Comparison of ENCODE assay signal across 11 cellular contexts in the genomic region with DNA sequence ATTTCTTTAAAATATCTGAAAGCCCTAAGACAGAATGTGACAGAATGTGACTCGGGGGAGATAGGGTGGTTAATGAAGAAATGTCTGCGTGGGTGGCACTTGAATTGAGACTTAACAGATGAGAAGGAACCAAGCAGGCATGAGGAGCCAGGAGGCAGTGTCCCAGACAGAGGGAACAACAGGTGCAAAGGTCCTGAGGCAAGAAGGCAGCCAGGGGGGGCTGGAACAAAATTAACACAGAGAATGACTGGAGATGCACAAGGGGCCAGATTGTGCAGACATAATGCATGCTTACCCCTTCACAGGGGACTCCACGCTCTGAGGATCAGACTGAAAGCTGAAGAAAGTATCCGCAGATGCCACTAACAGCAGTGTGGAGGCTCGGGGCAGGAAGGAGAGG. TPM values are rescaled to one million over a fixed set of nuclear protein-coding genes. Genes with fewer than 3 reads are reported as not detected.
DNase-seq lines count a peak whose midpoint lies in the region; ATAC-seq and TF ChIP-seq lines count a peak whose summit lies in the region.
"Had no signal": no experiment of that assay in that cellular context is flagged by ENCODE, and none has a peak within 500 bp of the region (broad histone marks: within the 10 kb centered on the region; RNA-seq: fewer than 3 reads in every experiment).

No MANE protein-coding gene starts in this region.

- no peaks in the 10 kb centered on the region for H3K27me3 Mint-ChIP-seq in activated naive CD8-positive, alpha-beta T cell treated with anti-CD3 and anti-CD28 coated beads for 36 hours
- H3K27me3 Mint-ChIP-seq in type B pancreatic cell, result peaks cover 7% of the 10 kb centered on the region

- intact Hi-C loops in heart left ventricle (cut with DNase I) (loop anchor here in 1 of 10 donors (2.0 kb wide), 1 partner anchor 37 kb away; no protein-coding TSS in a partner anchor), right lobe of liver (cut with DNase I) (no loop called here)

- peaks cover 3% of the 10 kb centered on the region for H3K9me3 Mint-ChIP-seq in activated naive CD8-positive, alpha-beta T cell treated with anti-CD3 and anti-CD28 coated beads for 36 hours
- no peaks in the 10 kb centered on the region for H3K9me3 Mint-ChIP-seq in type B pancreatic cell

- H3K9me3 ChIP-seq in cardiac muscle cell (ENCODE audit: low read depth) (no peaks in the 10 kb centered on the region), heart left ventricle (no peaks in the 10 kb centered on the region), right lobe of liver (no peaks in the 10 kb centered on the region)
- H3K9me3 ChIP-seq: sigmoid colon, testis had no signal

- no peak for ATAC-seq in heart left ventricle
- ATAC-seq in right lobe of liver, result no peak
- ATAC-seq in GM21423 (IDR thresholded peaks at IDR 0.05; ENCODE audit: unreplicated experiment), result no peak
- no peak for ATAC-seq in HG03460 (IDR thresholded peaks at IDR 0.05; ENCODE audit: unreplicated experiment)

- peak overlapping the region; percentile 73 for H3K27ac Mint-ChIP-seq in activated naive CD8-positive, alpha-beta T cell treated with anti-CD3 and anti-CD28 coated beads for 36 hours
- H3K27ac Mint-ChIP-seq in type B pancreatic cell, result peak overlapping the region; percentile 99

- H3K4me3 Mint-ChIP-seq in activated naive CD8-positive, alpha-beta T cell treated with anti-CD3 and anti-CD28 coated beads for 36 hours, result peak overlapping the region; percentile 97
- peak overlapping the region; percentile 100 for H3K4me3 Mint-ChIP-seq in type B pancreatic cell

- no peak for DNase-seq in cardiac muscle cell (ENCODE audit: low read depth in 1 of 2, low spot score in 1 of 2)
- DNase-seq in heart left ventricle, result no peak
- DNase-seq in activated naive CD8-positive, alpha-beta T cell treated with anti-CD3 and anti-CD28 coated beads for 36 hours, result no peak
- DNase-seq in right lobe of liver, result peak in 2 of 3 donors; percentile 2 to 11
- DNase-seq in type B pancreatic cell (ENCODE audit: extremely low spot score, unreplicated experiment), result no peak
- DNase-seq in medulla oblongata (ENCODE audit: extremely low spot score), result no peak
- DNase-seq: NCI-H1694 treated with DMSO at 0.1 percent for 48 hours, sigmoid colon, testis had no signal

- TF ChIP-seq CTCF in cardiac muscle cell (IDR thresholded peaks at IDR 0.05; ENCODE audit: low read depth, low read length) (no peak), heart left ventricle (IDR thresholded peaks at IDR 0.05) (no peak), right lobe of liver (IDR thresholded peaks at IDR 0.05) (no peak), type B pancreatic cell (conservative IDR thresholded peaks at IDR 0.05) (no peak)

- peaks cover 3% of the 10 kb centered on the region for H3K36me3 ChIP-seq in cardiac muscle cell
- peaks cover 0 to 48% (median 34%) of the 10 kb centered on the region in 9 donors for H3K36me3 ChIP-seq in heart left ventricle
- H3K36me3 ChIP-seq in right lobe of liver, result peaks cover 0 to 7% (median under 1%) of the 10 kb centered on the region in 4 donors

- H3K36me3 Mint-ChIP-seq in activated naive CD8-positive, alpha-beta T cell treated with anti-CD3 and anti-CD28 coated beads for 36 hours, result peaks cover 5% of the 10 kb centered on the region
- H3K36me3 Mint-ChIP-seq in type B pancreatic cell, result no peaks in the 10 kb centered on the region

- 86 to 90% (median 88%) methylated on average over 5 of the region's 5 CpGs for WGBS in heart left ventricle, 4 donors
- WGBS in right lobe of liver (ENCODE audit: insufficient coverage, low coverage, low lambda C conversion rate, missing lambda C conversion rate), result 61% methylated on average over 5 of the region's 5 CpGs

- no peak for TF ChIP-seq POLR2A in heart left ventricle (IDR thresholded peaks at IDR 0.05)
- TF ChIP-seq POLR2A in right lobe of liver (IDR thresholded peaks at IDR 0.05), result no peak

- H3K4me1 ChIP-seq in cardiac muscle cell (ENCODE audit: low read depth) (peaks cover 7% of the 10 kb centered on the region), heart left ventricle (peaks cover 9 to 57% (median 26%) of the 10 kb centered on the region in 12 donors), right lobe of liver (peaks cover 0 to 79% (median 28%) of the 10 kb centered on the region in 4 donors)

- H3K4me3 ChIP-seq in cardiac muscle cell (peak overlapping the region; percentile 72), heart left ventricle (peak overlapping the region in 5 of 12 donors; percentile 78 to 100 (median 92)), right lobe of liver (peak overlapping the region in 2 of 3 donors; percentile 72 to 96)
- H3K4me3 ChIP-seq: testis had no signal

- H3K27ac ChIP-seq in cardiac muscle cell (no peak overlapping the region), heart left ventricle (no peak overlapping the region), right lobe of liver (no peak overlapping the region)
- H3K27ac ChIP-seq: sigmoid colon, testis had no signal

- no peaks in the 10 kb centered on the region for H3K27me3 ChIP-seq in cardiac muscle cell
- H3K27me3 ChIP-seq in heart left ventricle, result no peaks in the 10 kb centered on the region
- no peaks in the 10 kb centered on the region for H3K27me3 ChIP-seq in right lobe of liver
- H3K27me3 ChIP-seq: sigmoid colon, testis had no signal

- peaks cover 33% of the 10 kb centered on the region for H3K4me1 Mint-ChIP-seq in activated naive CD8-positive, alpha-beta T cell treated with anti-CD3 and anti-CD28 coated beads for 36 hours
- peaks cover 27% of the 10 kb centered on the region for H3K4me1 Mint-ChIP-seq in type B pancreatic cell (ENCODE audit: unreplicated experiment)

RNA-seq across cellular contexts. Expression of a gene that starts 1.7 kb away (rescaled TPM):
- total RNA-seq in cardiac muscle cell, result 163 and 198 TPM in 2 replicates
- 213 and 261 TPM in 2 replicates for polyA plus RNA-seq in cardiac muscle cell
- 100 to 1,000 TPM in 3 of 9 donors, 10 to 100 TPM in 6; 50.2 to 155 (median 63.6) TPM for total RNA-seq in heart left ventricle
- 100 to 1,000 TPM in 1 of 2 donors, 10 to 100 TPM in 1; 43.3 to 313 TPM for polyA plus RNA-seq in heart left ventricle
- total RNA-seq in activated naive CD8-positive, alpha-beta T cell treated with anti-CD3 and anti-CD28 coated beads for 36 hours, result 10 to 100 TPM; 91.5 to 92.1 TPM
- total RNA-seq in right lobe of liver, result 100 to 1,000 TPM; 103 to 297 (median 160) TPM
- total RNA-seq in type B pancreatic cell (ENCODE audit: low replicate concordance), result 102 and 129 TPM in 2 replicates

RNA-seq across cellular contexts. Expression of a gene that starts 8.0 kb away (rescaled TPM):
- 68.1 and 139 TPM in 2 replicates for total RNA-seq in cardiac muscle cell
- 33.6 and 76.5 TPM in 2 replicates for polyA plus RNA-seq in cardiac muscle cell
- 10 to 100 TPM in 1 of 9 donors, 1 to 10 TPM in 8; 1.3 to 10.7 (median 2.9) TPM for total RNA-seq in heart left ventricle
- polyA plus RNA-seq in heart left ventricle, result 1 to 10 TPM; 3.7 to 4.9 TPM
- total RNA-seq in activated naive CD8-positive, alpha-beta T cell treated with anti-CD3 and anti-CD28 coated beads for 36 hours, result 10 to 100 TPM; 38.9 to 41.2 TPM
- total RNA-seq in right lobe of liver, result 10 to 100 TPM; 29.2 to 43.1 (median 35.2) TPM
- total RNA-seq in type B pancreatic cell (ENCODE audit: low replicate concordance), result 8.9 and 16.6 TPM in 2 replicates

RNA-seq across cellular contexts. Expression of a gene that starts 34.5 kb away (rescaled TPM):
- total RNA-seq in cardiac muscle cell (not detected in 2 replicates), heart left ventricle (not detected), right lobe of liver (1 to 10 TPM in 3 of 6 experiments, under 1 TPM in 2, not detected in 1; 0.12 to 5.3 (median 1.6) TPM), type B pancreatic cell (ENCODE audit: low replicate concordance) (0.12 and 0.22 TPM in 2 replicates)
- polyA plus RNA-seq in cardiac muscle cell (not detected in 2 replicates), heart left ventricle (not detected)
- total RNA-seq in activated naive CD8-positive, alpha-beta T cell treated with anti-CD3 and anti-CD28 coated beads for 36 hours, result not detected
- total RNA-seq: sigmoid colon had no signal

RNA-seq across cellular contexts. Expression of a gene that starts 38.1 kb away (rescaled TPM):
- 15.2 and 112 TPM in 2 replicates for total RNA-seq in cardiac muscle cell
- polyA plus RNA-seq in cardiac muscle cell, result 7.3 and 50.5 TPM in 2 replicates
- 1 to 10 TPM in 8 of 9 donors, under 1 TPM in 1; 0.52 to 9.1 (median 3.1) TPM for total RNA-seq in heart left ventricle
- 1 to 10 TPM; 1.3 to 2.5 TPM for polyA plus RNA-seq in heart left ventricle
- total RNA-seq in activated naive CD8-positive, alpha-beta T cell treated with anti-CD3 and anti-CD28 coated beads for 36 hours, result 10 to 100 TPM; 14.7 to 17.3 TPM
- 1 to 10 TPM; 2.2 to 6.2 (median 4.9) TPM for total RNA-seq in right lobe of liver
- 10.2 and 29.5 TPM in 2 replicates for total RNA-seq in type B pancreatic cell (ENCODE audit: low replicate concordance)

RNA-seq across cellular contexts. Expression of a gene that starts 46.2 kb away (rescaled TPM):
- total RNA-seq in cardiac muscle cell (86.0 and 156 TPM in 2 replicates), heart left ventricle (10 to 100 TPM; 30.3 to 80.6 (median 42.4) TPM), right lobe of liver (100 to 1,000 TPM in 2 of 6 experiments, 10 to 100 TPM in 4; 64.1 to 116 (median 84.4) TPM), type B pancreatic cell (ENCODE audit: low replicate concordance) (126 and 163 TPM in 2 replicates)
- polyA plus RNA-seq in cardiac muscle cell (134 and 185 TPM in 2 replicates), heart left ventricle (100 to 1,000 TPM in 1 of 2 donors, 10 to 100 TPM in 1; 33.8 to 160 TPM)
- total RNA-seq in activated naive CD8-positive, alpha-beta T cell treated with anti-CD3 and anti-CD28 coated beads for 36 hours, result 100 to 1,000 TPM; 311 to 315 TPM

Comparison
In these comparisons a context has a peak if more than half of its experiments do, and no peak if none do; other contexts are left out.
1. DNase-seq: peak in right lobe of liver (2 of 3); none in cardiac muscle cell (0 of 2), heart left ventricle (0 of 5), activated naive CD8-positive, alpha-beta T cell treated with anti-CD3 and anti-CD28 coated beads for 36 hours (single experiment), type B pancreatic cell (single experiment) and medulla oblongata (single experiment).